Comparison of ENCODE assay signal across 20 cellular contexts in genomic region chr2:55169915-55170314, GRCh38.
DNase-seq lines count a peak whose midpoint lies in the region; ATAC-seq, FAIRE-seq and TF ChIP-seq lines count a peak whose summit lies in the region.
"Had no signal": no experiment of that assay in that cellular context is flagged by ENCODE, and none has a peak within 500 bp of the region (broad histone marks: within the 10 kb centered on the region; RNA-seq: fewer than 3 reads in every experiment).

No MANE protein-coding gene starts in this region.

- no peak for TF ChIP-seq EP300 in tibial nerve (IDR thresholded peaks at IDR 0.05)

- H3K36me3 ChIP-seq in pancreas (no peaks in the 10 kb centered on the region), tibial artery (no peaks in the 10 kb centered on the region), tibial nerve (no peaks in the 10 kb centered on the region)

- H3K27ac ChIP-seq in caudate nucleus (ENCODE audit: low read depth, low read length) (peak overlapping the region; percentile 98), pancreas (peak overlapping the region in 1 of 4 donors; percentile 0), tibial artery (peak overlapping the region; percentile 63 to 74), tibial nerve (no peak overlapping the region)
- H3K27ac ChIP-seq: RWPE1 had no signal

- H3K4me1 Mint-ChIP-seq in T-helper 17 cell = peaks cover 5% of the 10 kb centered on the region

- no peak for DNase-seq in T-helper 17 cell
- no peak for DNase-seq in caudate nucleus (lab: John Stamatoyannopoulos, UW)
- DNase-seq in pancreas = peak in 1 of 6 donors; percentile 38
- no peak for DNase-seq in tibial artery
- no peak for DNase-seq in tibial nerve (ENCODE audit: low spot score in 2 of 2)
- no peak for DNase-seq in foreskin melanocyte
- DNase-seq in NCI-H2196 treated with DMSO at 0.1 percent for 48 hours (lab: John Stamatoyannopoulos, UW; ENCODE audit: unreplicated experiment) = no peak
- DNase-seq: ACHN, C1 segment of cervical spinal cord, DMS79 treated with DMSO at 0.1 percent for 48 hours, GOT3, Kasumi-1, NCI-H1105, NCI-H2107, NCI-H345, NCI-H524 treated with DMSO at 0.1 percent for 48 hours, PC-3, SIG-M5 had no signal

- H3K27ac Mint-ChIP-seq in T-helper 17 cell = peak overlapping the region; percentile 72

- 16 to 18% methylated on average over 3 of the region's 3 CpGs for WGBS in pancreas, 2 donors
- 73 to 87% methylated on average over 3 of the region's 3 CpGs for WGBS in tibial nerve, 2 donors

- FAIRE-seq in pancreas (lab: Jason Lieb, UNC) = no peak

- ATAC-seq in T-helper 17 cell (no peak), pancreas (peak in 3 of 4 donors; percentile 6 to 82 (median 64))
- ATAC-seq: HCT116, PC-3 had no signal

- H3K4me3 Mint-ChIP-seq in T-helper 17 cell = no peak overlapping the region

- H3K4me3 ChIP-seq in pancreas (no peak overlapping the region), tibial artery (no peak overlapping the region), tibial nerve (no peak overlapping the region)

- intact Hi-C loops in pancreas (cut with DNase I) (loop anchor here in 2 of 3 donors (5.0 to 10.0 kb wide), 3 partner anchors 125 to 265 kb away; no protein-coding TSS in a partner anchor), tibial artery (cut with DNase I; ENCODE audit: low total_unique reads) (loop anchor here (5.0 to 10.0 kb wide), 2 partner anchors 118 to 445 kb away; partner anchors contain the start of genes EML6 and RTN4)

- no peaks in the 10 kb centered on the region for H3K36me3 Mint-ChIP-seq in T-helper 17 cell (ENCODE audit: low read depth)

- no peaks in the 10 kb centered on the region for H3K27me3 Mint-ChIP-seq in T-helper 17 cell

- no peak for TF ChIP-seq CTCF in pancreas (IDR thresholded peaks at IDR 0.05)
- TF ChIP-seq CTCF in tibial artery (IDR thresholded peaks at IDR 0.05) = no peak
- no peak for TF ChIP-seq CTCF in tibial nerve (IDR thresholded peaks at IDR 0.05)

- no peaks in the 10 kb centered on the region for H3K9me3 ChIP-seq in T-helper 17 cell (ENCODE audit: control insufficient read depth, low read length, poor library complexity, severe bottlenecking)
- no peaks in the 10 kb centered on the region for H3K9me3 ChIP-seq in pancreas
- no peaks in the 10 kb centered on the region for H3K9me3 ChIP-seq in tibial artery
- no peaks in the 10 kb centered on the region for H3K9me3 ChIP-seq in tibial nerve

- H3K27me3 ChIP-seq in pancreas (no peaks in the 10 kb centered on the region), tibial artery (no peaks in the 10 kb centered on the region), tibial nerve (no peaks in the 10 kb centered on the region)

- H3K4me1 ChIP-seq in pancreas = peaks cover 20 to 31% (median 29%) of the 10 kb centered on the region in 3 donors
- H3K4me1 ChIP-seq in tibial artery = peaks cover 0 to 47% (median 27%) of the 10 kb centered on the region in 4 donors
- H3K4me1 ChIP-seq in tibial nerve = peaks cover 0 to 43% (median 13%) of the 10 kb centered on the region in 4 donors

- no peak for TF ChIP-seq POLR2A in tibial nerve (IDR thresholded peaks at IDR 0.05)

Comparison
In these comparisons a context has a peak if more than half of its experiments do, and no peak if none do; other contexts are left out.
1. H3K27ac ChIP-seq: peak in caudate nucleus (single experiment) and tibial artery (2 of 2); none in tibial nerve (0 of 4).